In the genomic region with DNA sequence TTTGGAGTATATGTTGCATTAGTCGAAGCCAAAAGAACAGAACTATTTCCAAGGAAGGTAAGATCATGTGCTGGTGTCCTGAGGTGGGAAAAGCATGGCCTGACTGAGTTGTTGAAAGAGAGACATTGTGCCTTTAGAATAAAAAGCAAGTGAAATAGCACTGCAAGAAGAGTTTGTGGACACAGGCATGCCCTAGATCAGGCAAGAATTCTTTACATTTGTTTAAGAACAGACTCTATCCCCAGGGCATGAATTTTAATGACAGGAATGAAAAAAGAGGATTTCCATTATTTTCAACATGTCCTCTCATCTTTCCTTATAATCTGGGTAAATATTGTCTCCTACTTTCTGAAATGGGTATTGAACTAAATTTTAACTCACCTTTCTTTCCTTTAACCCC, we compare ENCODE assay signal across 20 cellular contexts.
"Had no signal": no experiment of that assay in that cellular context is flagged by ENCODE, and none has a peak within 500 bp of the region (broad histone marks: within the 10 kb centered on the region; RNA-seq: fewer than 3 reads in every experiment).

No MANE protein-coding gene starts in this region.

- H3K27ac Mint-ChIP-seq: activated naive CD8-positive, alpha-beta T cell; nephron had no signal

- H3K9me3 Mint-ChIP-seq: nephron had no signal

- H3K4me3 ChIP-seq: adrenal gland, body of pancreas, colonic mucosa, thoracic aorta had no signal

- H3K9me3 ChIP-seq: adrenal gland, body of pancreas, colonic mucosa, thoracic aorta had no signal

- H3K27me3 Mint-ChIP-seq: activated naive CD8-positive, alpha-beta T cell had no signal

- DNase-seq: activated CD4-positive, alpha-beta T cell treated with anti-CD3 and anti-CD28 coated beads for 48 hours; activated CD4-positive, alpha-beta T cell treated with anti-CD3 and anti-CD28 coated beads, Interleukin-2, amount 50 U/mL, for 48 hours; activated CD8-positive, alpha-beta memory T cell treated with anti-CD3 and anti-CD28 coated beads for 24 hours; activated effector memory CD4-positive, alpha-beta T cell treated with Interleukin-2 at 50 U/mL for 16 hours; activated naive CD4-positive, alpha-beta T cell treated with Interleukin-2 at 50 U/mL for 16 hours; adrenal gland; aorta; body of pancreas; colonic mucosa; effector CD8-positive, alpha-beta T cell; left cardiac atrium; left ventricle myocardium superior; nucleus accumbens; right cardiac atrium; stimulated activated CD4-positive, alpha-beta T cell treated with anti-CD3 and anti-CD28 coated beads, Interleukin-2, amount 100 ng/mL, for 48 hours; stimulated activated naive CD8-positive, alpha-beta T cell treated with anti-CD3 and anti-CD28 coated beads, Interleukin-15, Interleukin-2, amounts not matched to agents 100 U/mL and 50 U/mL, for 24 hours had no signal

- ATAC-seq: activated CD4-positive, CD25-positive, alpha-beta regulatory T cell treated with anti-CD3 and anti-CD28 coated beads, Interleukin-2, amount 50 U/mL, for 24 hours; body of pancreas; left cardiac atrium; left ventricle myocardium superior; right cardiac atrium; stimulated activated naive CD8-positive, alpha-beta T cell treated with anti-CD3 and anti-CD28 coated beads, Interleukin-15, Interleukin-2, amounts not matched to agents 100 U/mL and 50 U/mL, for 24 hours had no signal

- H3K27me3 ChIP-seq: adrenal gland, body of pancreas, colonic mucosa had no signal

- H3K4me3 Mint-ChIP-seq: activated naive CD8-positive, alpha-beta T cell; nephron had no signal

- H3K27ac ChIP-seq: adrenal gland, body of pancreas, thoracic aorta had no signal

- H3K36me3 Mint-ChIP-seq: activated naive CD8-positive, alpha-beta T cell had no signal

- H3K4me1 ChIP-seq: adrenal gland, body of pancreas, colonic mucosa had no signal

- H3K36me3 ChIP-seq: adrenal gland, colonic mucosa, thoracic aorta had no signal

- H3K4me1 Mint-ChIP-seq: nephron had no signal
